28 cellular contexts compared by ENCODE assay signal in genomic region chr22:34403667-34404066, GRCh38.
"Had no signal": no experiment of that assay in that cellular context is flagged by ENCODE, and none has a peak within 500 bp of the region (broad histone marks: within the 10 kb centered on the region; RNA-seq: fewer than 3 reads in every experiment).

No MANE protein-coding gene starts in this region.

- H3K36me3 ChIP-seq: colonic mucosa, esophagus muscularis mucosa, esophagus squamous epithelium, gastrocnemius medialis, gastroesophageal sphincter, heart left ventricle, heart right ventricle had no signal

- FAIRE-seq: colon, endometrium, endothelial cell of umbilical vein, frontal cortex had no signal

- ATAC-seq: effector memory CD8-positive, alpha-beta T cell; esophagus mucosa; foreskin keratinocyte; gastrocnemius medialis; gastroesophageal sphincter; heart left ventricle; heart right ventricle had no signal

- DNase-seq: colonic mucosa; cortex of kidney; dermis blood vessel endothelial cell; dorsolateral prefrontal cortex; effector CD4-positive, alpha-beta T cell; effector CD8-positive, alpha-beta T cell; effector memory CD4-positive, alpha-beta T cell; effector memory CD8-positive, alpha-beta T cell; endodermal cell; erythroblast; esophagus squamous epithelium; foreskin fibroblast; foreskin keratinocyte; foreskin melanocyte; gastrocnemius medialis; glutamatergic neuron; head of caudate nucleus; heart left ventricle; heart right ventricle had no signal

- H3K4me3 ChIP-seq: colonic mucosa, coronary artery, dorsolateral prefrontal cortex, esophagus muscularis mucosa, esophagus squamous epithelium, gastrocnemius medialis, gastroesophageal sphincter, heart left ventricle, heart right ventricle had no signal

- H3K27ac ChIP-seq: colonic mucosa, coronary artery, dorsolateral prefrontal cortex, epithelial cell of prostate, esophagus muscularis mucosa, esophagus squamous epithelium, foreskin keratinocyte, gastrocnemius medialis, gastroesophageal sphincter, heart left ventricle, heart right ventricle had no signal

- H3K9me3 ChIP-seq: colonic mucosa, esophagus muscularis mucosa, esophagus squamous epithelium, gastrocnemius medialis, gastroesophageal sphincter had no signal

- H3K4me1 ChIP-seq: colonic mucosa, esophagus muscularis mucosa, esophagus squamous epithelium, foreskin keratinocyte, gastrocnemius medialis, gastroesophageal sphincter, heart left ventricle, heart right ventricle had no signal

- H3K27me3 ChIP-seq: colonic mucosa, esophagus muscularis mucosa, esophagus squamous epithelium, foreskin keratinocyte, gastrocnemius medialis had no signal
